ENCODE assay signal across 31 cellular contexts in genomic region chr1:6170116-6170741, GRCh38. TPM values are rescaled to one million over a fixed set of nuclear protein-coding genes. Genes with fewer than 3 reads are reported as not detected.
"Had no signal": no experiment of that assay in that cellular context is flagged by ENCODE, and none has a peak within 500 bp of the region (broad histone marks: within the 10 kb centered on the region; RNA-seq: fewer than 3 reads in every experiment).

No MANE protein-coding gene starts in this region.

- H3K36me3 ChIP-seq: breast epithelium, SJCRH30, WERI-Rb-1 had no signal

- DNase-seq: activated CD4-positive, alpha-beta T cell treated with anti-CD3 and anti-CD28 coated beads for 1 hour; activated CD4-positive, alpha-beta T cell treated with anti-CD3 and anti-CD28 coated beads for 48 hours; activated CD4-positive, CD25-positive, alpha-beta regulatory T cell; activated CD8-positive, alpha-beta T cell treated with anti-CD3 and anti-CD28 coated beads for 36 hours; activated effector memory CD4-positive, alpha-beta T cell treated with anti-CD3 and anti-CD28 coated beads, Interleukin-2, amount 50 U/mL, for 16 hours; activated naive CD4-positive, alpha-beta T cell; activated naive CD4-positive, alpha-beta T cell treated with anti-CD3 and anti-CD28 coated beads, Interleukin-2, amount 50 U/mL, for 16 hours; activated naive CD8-positive, alpha-beta T cell treated with anti-CD3 and anti-CD28 coated beads for 36 hours; activated T-cell treated with anti-CD3 and anti-CD28 coated beads, Interleukin-2, amount 50 U/mL, for 1 hour; activated T-cell treated with anti-CD3 and anti-CD28 coated beads, Interleukin-2, amount 50 U/mL, for 72 hours; amniotic stem cell; body of pancreas; NCI-H1092 treated with DMSO at 0.1 percent for 48 hours; NCI-H1417; NCI-H146; NCI-H187; NCI-H2029 treated with DMSO at 0.1 percent for 48 hours; NCI-H2107; NCI-H2171; NCI-H510A; NCI-H526; NCI-H748 treated with DMSO at 0.1 percent for 48 hours; NK-92 treated with Interleukin-12 subunit alpha and Interleukin-12 subunit beta, amount 100 ng/mL, for 24 hours; PC-9; T1000; WERI-Rb-1 had no signal

- H2AFZ ChIP-seq: PC-9 had no signal

- H3K4me1 ChIP-seq: body of pancreas, breast epithelium had no signal

- H3K9me3 ChIP-seq: body of pancreas, breast epithelium, SJCRH30 had no signal

- H3K27ac Mint-ChIP-seq: activated CD8-positive, alpha-beta T cell treated with anti-CD3 and anti-CD28 coated beads for 36 hours; activated naive CD8-positive, alpha-beta T cell treated with anti-CD3 and anti-CD28 coated beads for 36 hours; activated T-cell treated with anti-CD3 and anti-CD28 coated beads, Interleukin-2, amount 50 U/mL, for 72 hours; activated T-helper 17 cell treated with anti-CD3 and anti-CD28 coated beads, Interleukin-2, amount 50 U/mL, for 72 hours had no signal

- H3K27me3 ChIP-seq: body of pancreas had no signal

- ATAC-seq: activated CD8-positive, alpha-beta T cell treated with anti-CD3 and anti-CD28 coated beads for 36 hours; activated T-cell treated with anti-CD3 and anti-CD28 coated beads, Interleukin-2, amount 50 U/mL, for 72 hours; activated T-helper 17 cell treated with anti-CD3 and anti-CD28 coated beads, Interleukin-2, amount 50 U/mL, for 72 hours; body of pancreas had no signal

- H3K4me3 Mint-ChIP-seq: activated CD8-positive, alpha-beta T cell treated with anti-CD3 and anti-CD28 coated beads for 36 hours; activated naive CD8-positive, alpha-beta T cell treated with anti-CD3 and anti-CD28 coated beads for 36 hours; activated T-cell treated with anti-CD3 and anti-CD28 coated beads, Interleukin-2, amount 50 U/mL, for 72 hours; activated T-helper 17 cell treated with anti-CD3 and anti-CD28 coated beads, Interleukin-2, amount 50 U/mL, for 72 hours had no signal

- H3K27ac ChIP-seq: body of pancreas, breast epithelium, PC-9, SJCRH30, SK-N-MC, WERI-Rb-1 had no signal

- H3K4me1 Mint-ChIP-seq: activated naive CD8-positive, alpha-beta T cell treated with anti-CD3 and anti-CD28 coated beads for 36 hours; activated T-helper 17 cell treated with anti-CD3 and anti-CD28 coated beads, Interleukin-2, amount 50 U/mL, for 72 hours had no signal

- H3K4me2 ChIP-seq: PC-9 had no signal

- H3K4me3 ChIP-seq: body of pancreas, breast epithelium, PC-9, SJCRH30, SK-N-MC had no signal

- H3K9me3 Mint-ChIP-seq: activated CD8-positive, alpha-beta T cell treated with anti-CD3 and anti-CD28 coated beads for 36 hours; activated naive CD8-positive, alpha-beta T cell treated with anti-CD3 and anti-CD28 coated beads for 36 hours; activated T-cell treated with anti-CD3 and anti-CD28 coated beads, Interleukin-2, amount 50 U/mL, for 72 hours; activated T-helper 17 cell treated with anti-CD3 and anti-CD28 coated beads, Interleukin-2, amount 50 U/mL, for 72 hours had no signal

- H3K36me3 Mint-ChIP-seq: activated naive CD8-positive, alpha-beta T cell treated with anti-CD3 and anti-CD28 coated beads for 36 hours had no signal

RNA-seq across cellular contexts. Expression of gene RNF207, which starts 35.7 kb away (rescaled TPM):
- total RNA-seq: OCI-LY7, SJCRH30 had no signal
